1 cellular context compared by ENCODE assay signal in the genomic region with DNA sequence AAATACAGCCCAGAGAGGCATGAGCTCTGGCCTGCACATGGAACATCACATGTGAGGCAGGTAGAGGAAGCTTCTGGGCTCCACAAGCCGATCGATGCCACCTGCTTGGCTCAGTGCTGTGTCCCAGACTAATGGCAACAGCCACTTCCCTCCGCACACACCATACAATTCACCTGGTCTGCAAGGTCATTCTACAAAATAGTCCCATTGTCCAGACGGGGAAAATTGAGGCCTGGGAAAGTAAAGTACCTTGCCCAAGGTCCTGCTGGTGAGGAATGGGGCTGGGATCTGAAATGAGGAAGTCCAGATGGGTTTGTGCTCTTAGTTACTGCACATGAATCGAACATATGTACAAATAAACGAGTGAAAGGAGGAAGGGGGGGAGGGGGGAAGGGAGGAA.
TF ChIP-seq lines count a peak whose summit lies in the region.

No MANE protein-coding gene starts in this region.

TF ChIP-seq in IMR-90, 13 proteins besides CTCF, POLR2A, EP300 and RAD21 (continued from another document):
- TF ChIP-seq, protein P1, sequence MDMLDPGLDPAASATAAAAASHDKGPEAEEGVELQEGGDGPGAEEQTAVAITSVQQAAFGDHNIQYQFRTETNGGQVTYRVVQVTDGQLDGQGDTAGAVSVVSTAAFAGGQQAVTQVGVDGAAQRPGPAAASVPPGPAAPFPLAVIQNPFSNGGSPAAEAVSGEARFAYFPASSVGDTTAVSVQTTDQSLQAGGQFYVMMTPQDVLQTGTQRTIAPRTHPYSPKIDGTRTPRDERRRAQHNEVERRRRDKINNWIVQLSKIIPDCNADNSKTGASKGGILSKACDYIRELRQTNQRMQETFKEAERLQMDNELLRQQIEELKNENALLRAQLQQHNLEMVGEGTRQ (IDR thresholded peaks at IDR 0.05; ENCODE audit: low read depth, low read length) = no peak
- TF ChIP-seq NFE2L2 (IDR thresholded peaks at IDR 0.05; ENCODE audit: low read depth, low read length) = no peak
- TF ChIP-seq MXI1 (IDR thresholded peaks at IDR 0.05; ENCODE audit: borderline replicate concordance, low read depth, low read length) = no peak
- TF ChIP-seq BHLHE40 (IDR thresholded peaks at IDR 0.05; ENCODE audit: low read depth, low read length) = no peak
- TF ChIP-seq RFX5 (IDR thresholded peaks at IDR 0.05; ENCODE audit: low read depth, low read length) = no peak
- no peak for TF ChIP-seq CEBPB (IDR thresholded peaks at IDR 0.05; ENCODE audit: low read depth, low read length)
- TF ChIP-seq ELK1 (IDR thresholded peaks at IDR 0.05; ENCODE audit: borderline replicate concordance, low read depth, low read length) = no peak
- no peak for TF ChIP-seq FOS (IDR thresholded peaks at IDR 0.05; ENCODE audit: low read depth, low read length)
